Comparison of ENCODE assay signal across 1 cellular context in genomic region chr3:63791974-63792373, GRCh38.
TF ChIP-seq lines count a peak whose summit lies in the region.

No MANE protein-coding gene starts in this region.

TF ChIP-seq in GM23338, 12 proteins besides CTCF, POLR2A, EP300 and RAD21 (continued from another document):
- TF ChIP-seq ZNF462 (CRISPR knock-in tag; IDR thresholded peaks at IDR 0.05) (no peak), ZNF114 (CRISPR knock-in tag; IDR thresholded peaks at IDR 0.05) (no peak), CREB1 (CRISPR knock-in tag; IDR thresholded peaks at IDR 0.05; ENCODE audit: low read depth) (no peak), JUNB (IDR thresholded peaks at IDR 0.05; ENCODE audit: unreplicated experiment) (no peak), EZH2phosphoT487 (IDR thresholded peaks at IDR 0.05; ENCODE audit: unreplicated experiment) (no peak), REST (IDR thresholded peaks at IDR 0.05; ENCODE audit: unreplicated experiment) (no peak), ETS1 (IDR thresholded peaks at IDR 0.05) (no peak), STAT1 (IDR thresholded peaks at IDR 0.05; ENCODE audit: unreplicated experiment) (no peak)
TF ChIP-seq in GM23338: peak in this region for 0.
